In genomic region chr16:9449597-9449996, GRCh38 we compare ENCODE assay signal across 30 cellular contexts.
"Had no signal": no experiment of that assay in that cellular context is flagged by ENCODE, and none has a peak within 500 bp of the region (broad histone marks: within the 10 kb centered on the region; RNA-seq: fewer than 3 reads in every experiment).

No MANE protein-coding gene starts in this region.

- H3K27me3 ChIP-seq: ascending aorta, cardiac muscle cell, colonic mucosa had no signal

- H3K36me3 ChIP-seq: ascending aorta, cardiac muscle cell, colonic mucosa had no signal

- H3K4me1 ChIP-seq: ascending aorta, colonic mucosa had no signal

- DNase-seq: activated B cell treated with CpG ODN at 0.5 μM for 24 hours; activated CD4-positive, alpha-beta memory T cell treated with anti-CD3 and anti-CD28 coated beads for 36 hours; activated CD4-positive, alpha-beta T cell treated with anti-CD3 and anti-CD28 coated beads for 4 hours; activated CD4-positive, alpha-beta T cell treated with anti-CD3 and anti-CD28 coated beads, Interleukin-2, amount 10 ng/mL, durations not matched to agents 24 days and 14 days; activated CD4-positive, alpha-beta T cell treated with anti-CD3 and anti-CD28 coated beads, Interleukin-2, amount 50 U/mL, for 1 hour; activated CD4-positive, alpha-beta T cell treated with anti-CD3 and anti-CD28 coated beads, Interleukin-2, amount 50 U/mL, for 4 hours; activated CD4-positive, CD25-positive, alpha-beta regulatory T cell treated with anti-CD3 and anti-CD28 coated beads, Interleukin-2, amount 50 U/mL, for 72 hours; activated CD8-positive, alpha-beta memory T cell treated with anti-CD3 and anti-CD28 coated beads, Interleukin-2, amount 50 U/mL, for 4 hours; activated CD8-positive, alpha-beta T cell treated with anti-CD3 and anti-CD28 coated beads for 36 hours; activated effector memory CD4-positive, alpha-beta T cell treated with Interleukin-2 at 50 U/mL for 16 hours; activated gamma-delta T cell; activated naive CD4-positive, alpha-beta T cell treated with anti-CD3 and anti-CD28 coated beads, Interleukin-2, amount 10 ng/mL, durations not matched to agents 7 days and 5 days; activated naive CD4-positive, alpha-beta T cell treated with Interleukin-2 at 50 U/mL for 16 hours; activated naive CD8-positive, alpha-beta T cell treated with anti-CD3 and anti-CD28 coated beads, Interleukin-2, amount 10 ng/mL, durations not matched to agents 7 days and 5 days; activated naive CD8-positive, alpha-beta T cell treated with anti-CD3 and anti-CD28 coated beads, Interleukin-2, amount 50 U/mL, for 24 hours; activated T-cell treated with anti-CD3 and anti-CD28 coated beads for 4 hours; activated T-cell treated with anti-CD3 and anti-CD28 coated beads, Interleukin-2, amount 50 U/mL, for 1 hour; activated T-cell treated with anti-CD3 and anti-CD28 coated beads, Interleukin-2, amount 50 U/mL, for 4 hours; amygdala; anterior cingulate cortex; caudate nucleus; cerebellar nuclear complex; colonic mucosa; T-helper 2 cell; T-helper 9 cell had no signal

- ATAC-seq: activated CD8-positive, alpha-beta T cell treated with anti-CD3 and anti-CD28 coated beads for 36 hours; activated naive CD8-positive, alpha-beta T cell treated with anti-CD3 and anti-CD28 coated beads, Interleukin-2, amount 50 U/mL, for 24 hours; activated T-cell treated with anti-CD3 and anti-CD28 coated beads, Interleukin-2, amount 50 U/mL, for 4 hours had no signal

- H3K27ac ChIP-seq: ascending aorta, cardiac muscle cell, colonic mucosa, VCaP had no signal

- H3K4me3 ChIP-seq: ascending aorta, cardiac muscle cell, colonic mucosa had no signal

- FAIRE-seq: bronchial epithelial cell, TTC549 had no signal

- H3K9me3 ChIP-seq: colonic mucosa had no signal
